ENCODE assay signal across 13 cellular contexts in genomic region chr19:12786950-12787349, GRCh38. TPM values are rescaled to one million over a fixed set of nuclear protein-coding genes. Genes with fewer than 3 reads are reported as not detected.
DNase-seq lines count a peak whose midpoint lies in the region; ATAC-seq, FAIRE-seq and TF ChIP-seq lines count a peak whose summit lies in the region.
"Had no signal": no experiment of that assay in that cellular context is flagged by ENCODE, and none has a peak within 500 bp of the region (broad histone marks: within the 10 kb centered on the region; RNA-seq: fewer than 3 reads in every experiment).

No MANE protein-coding gene starts in this region.

- TF ChIP-seq CTCF in A673 (conservative IDR thresholded peaks at IDR 0.05; ENCODE audit: low read depth, low read length) (no peak), OCI-LY1 (IDR thresholded peaks at IDR 0.05; ENCODE audit: low read length) (no peak), dorsolateral prefrontal cortex (IDR thresholded peaks at IDR 0.05 in 54 of 56, conservative IDR thresholded peaks at IDR 0.05 in 2 of 56; ENCODE audit: low read depth in 1 of 56, partially characterized antibody in 56 of 56) (no peak), ovary (IDR thresholded peaks at IDR 0.05) (no peak), omental fat pad (IDR thresholded peaks at IDR 0.05) (no peak)

- no peaks in the 10 kb centered on the region for H3F3A ChIP-seq in OCI-LY1 (ENCODE audit: insufficient read depth, low read length)

- intact Hi-C loops in A673 (cut with micrococcal nuclease; ENCODE audit: unreplicated experiment) = no loop called here
- intact Hi-C loops in dorsolateral prefrontal cortex (cut with DNase I) = no loop called here
- intact Hi-C loops in ovary (cut with DNase I) = loop anchor here in 1 of 4 donors (10.0 kb wide), 1 partner anchor 1058 kb away; no protein-coding TSS in a partner anchor

- H3K79me2 ChIP-seq in OCI-LY1 (ENCODE audit: insufficient read depth, low read length) = no peaks in the 10 kb centered on the region

- CTCF ChIA-PET in A673 (lab: Charles Lee) = no interaction called here

- no peak overlapping the region for H3K4me2 ChIP-seq in OCI-LY1 (ENCODE audit: low read length)

- H3K9me3 ChIP-seq in A673 (ENCODE audit: low read depth, low read length, poor library complexity, severe bottlenecking) = no peaks in the 10 kb centered on the region
- H3K9me3 ChIP-seq in OCI-LY1 (ENCODE audit: low read length) = no peaks in the 10 kb centered on the region
- no peaks in the 10 kb centered on the region for H3K9me3 ChIP-seq in ovary

- DNase-seq in A673 (ENCODE audit: low spot score) (no peak), dorsolateral prefrontal cortex (no peak), ovary (peak in 1 of 5 donors; percentile 18), GM12891 (ENCODE audit: insufficient read length, low spot score) (no peak), omental fat pad (ENCODE audit: low spot score) (no peak), frontal cortex (ENCODE audit: low spot score in 2 of 2) (no peak)
- DNase-seq: activated CD8-positive, alpha-beta memory T cell treated with anti-CD3 and anti-CD28 coated beads, Interleukin-2, amount 50 U/mL, for 4 hours; NCI-H1436 treated with DMSO at 0.1 percent for 48 hours had no signal

- no peak overlapping the region for H2AFZ ChIP-seq in OCI-LY1 (ENCODE audit: low read length)

- WGBS in ovary, 3 donors = 66 to 75% (median 68%) methylated on average over 3 of the region's 3 CpGs

- H3K9me2 ChIP-seq in OCI-LY1 (ENCODE audit: low read depth, low read length) = no peaks in the 10 kb centered on the region

- no peaks in the 10 kb centered on the region for H3K36me3 ChIP-seq in A673 (ENCODE audit: insufficient read depth, low read length, poor library complexity, severe bottlenecking)
- no peaks in the 10 kb centered on the region for H3K36me3 ChIP-seq in OCI-LY1 (ENCODE audit: insufficient read depth, low read length)
- H3K36me3 ChIP-seq in ovary = no peaks in the 10 kb centered on the region

- POLR2A ChIA-PET in A673 (lab: Charles Lee; ENCODE audit: low non-redundant PET) = interaction anchor here (0.5 kb wide), 1 partner anchor 1011 kb away, joined by 3 read pairs; no protein-coding TSS in a partner anchor

- no peak for FAIRE-seq in GM12891 (lab: Jason Lieb, UNC)
- FAIRE-seq in frontal cortex (lab: Jason Lieb, UNC) = no peak

- peaks cover 56% of the 10 kb centered on the region for H3K4me1 ChIP-seq in A673 (ENCODE audit: insufficient read depth, low read length, poor library complexity, severe bottlenecking)
- H3K4me1 ChIP-seq in OCI-LY1 (ENCODE audit: insufficient read depth, low read length, severe bottlenecking) = peaks cover 76% of the 10 kb centered on the region
- peaks cover 17% of the 10 kb centered on the region for H3K4me1 ChIP-seq in ovary (ENCODE audit: insufficient read depth)

- no TSS peak for BruUV-seq in A673 (replicated peaks; lab: Mats Ljungman, UMichigan)

- no peaks in the 10 kb centered on the region for H4K20me1 ChIP-seq in OCI-LY1 (ENCODE audit: insufficient read depth, low read length)

- no peak overlapping the region for H3K9ac ChIP-seq in OCI-LY1 (ENCODE audit: low read length)

- TF ChIP-seq POLR2A in ovary (IDR thresholded peaks at IDR 0.05) = no peak
- TF ChIP-seq POLR2A in GM12891 (IDR thresholded peaks at IDR 0.05; ENCODE audit: low read depth, low read length) = no peak

- TF ChIP-seq EP300 in ovary (IDR thresholded peaks at IDR 0.05) = no peak

- peak overlapping the region; percentile 96 for H3K27ac ChIP-seq in A673 (ENCODE audit: low read depth, low read length, poor library complexity, severe bottlenecking)
- peak overlapping the region; percentile 74 for H3K27ac ChIP-seq in OCI-LY1 (ENCODE audit: low read depth, low read length, poor library complexity, severe bottlenecking)
- H3K27ac ChIP-seq in dorsolateral prefrontal cortex = peak overlapping the region; percentile 15 to 100 (median 98)
- H3K27ac ChIP-seq in ovary = peak overlapping the region; percentile 72 to 99

- H3K27me3 ChIP-seq in A673 (replicated peaks; ENCODE audit: insufficient read depth, low read depth, low read length, poor library complexity) (no peaks in the 10 kb centered on the region), OCI-LY1 (ENCODE audit: insufficient read depth, low read length) (no peaks in the 10 kb centered on the region), dorsolateral prefrontal cortex (no peaks in the 10 kb centered on the region), ovary (no peaks in the 10 kb centered on the region)

- H3K4me3 ChIP-seq in A673 (ENCODE audit: low read depth, low read length, poor library complexity, severe bottlenecking) = no peak overlapping the region
- H3K4me3 ChIP-seq in OCI-LY1 (ENCODE audit: low read depth, low read length, poor library complexity, severe bottlenecking) = no peak overlapping the region
- peak overlapping the region in 1 of 59 donors; percentile 4 for H3K4me3 ChIP-seq in dorsolateral prefrontal cortex
- H3K4me3 ChIP-seq in ovary = no peak overlapping the region

- ATAC-seq in omental fat pad (ENCODE audit: low FRiP score) (no peak), HG02623 (IDR thresholded peaks at IDR 0.05; ENCODE audit: unreplicated experiment) (no peak)
- ATAC-seq: stimulated activated naive CD8-positive, alpha-beta T cell treated with anti-CD3 and anti-CD28 coated beads, Interleukin-15, amount 100 ng/mL, for 72 hours had no signal

TF ChIP-seq in GM12891, 5 proteins besides CTCF, POLR2A, EP300 and RAD21:
- TF ChIP-seq PAX5 (IDR thresholded peaks at IDR 0.05; ENCODE audit: insufficient read depth, low read length, severe bottlenecking) = no peak
- TF ChIP-seq POU2F2 (IDR thresholded peaks at IDR 0.05; ENCODE audit: low read depth, low read length) = no peak
- no peak for TF ChIP-seq TAF1 (IDR thresholded peaks at IDR 0.05; ENCODE audit: low read depth, low read length)
- TF ChIP-seq POLR2AphosphoS5 (IDR thresholded peaks at IDR 0.05; ENCODE audit: low read depth, low read length) = no peak
- TF ChIP-seq SPI1 (IDR thresholded peaks at IDR 0.05; ENCODE audit: low read depth, low read length) = no peak

RNA-seq across cellular contexts. Expression of gene JUNB, which starts 4.3 kb away (rescaled TPM):
- total RNA-seq in A673 (2021) (27.7 and 28.6 TPM in 2 replicates), dorsolateral prefrontal cortex (100 to 1,000 TPM in 14 of 120 experiments, 10 to 100 TPM in 106; 14.0 to 268 (median 48.2) TPM), ovary (1,000 to 10,000 TPM in 2 of 7 donors, 100 to 1,000 TPM in 5; 154 to 3,039 (median 413) TPM), omental fat pad (1,000 to 10,000 TPM in 2 of 4 donors, 100 to 1,000 TPM in 2; 852 to 2,498 (median 1,079) TPM), frontal cortex (16.3 TPM)
- polyA plus RNA-seq in ovary = 100 to 1,000 TPM in 1 of 2 donors, 1 to 10 TPM in 1; 6.8 to 570 TPM
- polyA plus RNA-seq in GM12891 (2012; ENCODE audit: low read depth, missing spikeins) = 85.5 TPM

RNA-seq across cellular contexts. Expression of gene HOOK2, which starts 11.6 kb away (rescaled TPM):
- total RNA-seq in A673 (2021) = 25.8 and 34.1 TPM in 2 replicates
- total RNA-seq in dorsolateral prefrontal cortex = 10 to 100 TPM; 23.0 to 79.0 (median 41.2) TPM
- 10 to 100 TPM; 24.9 to 52.2 (median 27.9) TPM for total RNA-seq in ovary
- 10 to 100 TPM; 12.2 to 23.5 TPM for polyA plus RNA-seq in ovary
- polyA plus RNA-seq in GM12891 (2012; ENCODE audit: low read depth, missing spikeins) = 8.8 TPM
- total RNA-seq in omental fat pad = 10 to 100 TPM; 26.9 to 71.3 (median 56.3) TPM
- total RNA-seq in frontal cortex = 14.3 TPM

RNA-seq across cellular contexts. Expression of gene PRDX2, which starts 14.7 kb away (rescaled TPM):
- total RNA-seq in A673 (2021) = 406 and 429 TPM in 2 replicates
- total RNA-seq in dorsolateral prefrontal cortex = 100 to 1,000 TPM; 234 to 491 (median 396) TPM
- total RNA-seq in ovary = 100 to 1,000 TPM; 191 to 321 (median 263) TPM
- polyA plus RNA-seq in ovary = 100 to 1,000 TPM in 1 of 2 donors, 10 to 100 TPM in 1; 98.3 to 237 TPM
- polyA plus RNA-seq in GM12891 (2012; ENCODE audit: low read depth, missing spikeins) = 154 TPM
- total RNA-seq in omental fat pad = 100 to 1,000 TPM; 165 to 320 (median 219) TPM
- total RNA-seq in frontal cortex = 208 TPM

RNA-seq across cellular contexts. Expression of gene THSD8, which starts 14.9 kb away (rescaled TPM):
- total RNA-seq in A673 (2021) = 45.2 and 53.4 TPM in 2 replicates
- total RNA-seq in dorsolateral prefrontal cortex = 1 to 10 TPM in 86 of 120 experiments, under 1 TPM in 8, not detected in 26; 0.63 to 7.4 (median 2.4) TPM
- 1 to 10 TPM in 5 of 7 donors, under 1 TPM in 1, not detected in 1; 0.71 to 5.4 (median 2.6) TPM for total RNA-seq in ovary
- 1 to 10 TPM; 1.4 to 7.2 TPM for polyA plus RNA-seq in ovary
- 9.6 TPM for polyA plus RNA-seq in GM12891 (2012; ENCODE audit: low read depth, missing spikeins)
- not detected for total RNA-seq in omental fat pad
- 0.82 TPM for total RNA-seq in frontal cortex
- total RNA-seq: dermis microvascular lymphatic vessel endothelial cell, RPMI7951 had no signal

RNA-seq across cellular contexts. Expression of gene RNASEH2A, which starts 19.4 kb away (rescaled TPM):
- total RNA-seq in A673 (2021) (97.7 and 99.7 TPM in 2 replicates), dorsolateral prefrontal cortex (10 to 100 TPM in 10 of 120 experiments, 1 to 10 TPM in 110; 1.6 to 13.4 (median 6.0) TPM), ovary (10 to 100 TPM in 1 of 7 donors, 1 to 10 TPM in 6; 1.2 to 12.2 (median 7.7) TPM), omental fat pad (10 to 100 TPM in 1 of 4 donors, 1 to 10 TPM in 3; 2.8 to 10.4 (median 5.9) TPM), frontal cortex (15.9 TPM)
- polyA plus RNA-seq in ovary = 1 to 10 TPM; 1.6 to 8.0 TPM
- polyA plus RNA-seq in GM12891 (2012; ENCODE audit: low read depth, missing spikeins) = 31.7 TPM
